ENCODE assay signal across 16 cellular contexts in genomic region chr2:69628325-69629038, GRCh38. TPM values are rescaled to one million over a fixed set of nuclear protein-coding genes. Genes with fewer than 3 reads are reported as not detected.
DNase-seq lines count a peak whose midpoint lies in the region; ATAC-seq and TF ChIP-seq lines count a peak whose summit lies in the region.
"Had no signal": no experiment of that assay in that cellular context is flagged by ENCODE, and none has a peak within 500 bp of the region (broad histone marks: within the 10 kb centered on the region; RNA-seq: fewer than 3 reads in every experiment).

No MANE protein-coding gene starts in this region.

- no peaks in the 10 kb centered on the region for H4K20me1 ChIP-seq in neural progenitor cell (ENCODE audit: low read depth)

- H3K4me1 ChIP-seq in upper lobe of right lung (peaks cover 32% of the 10 kb centered on the region), neural progenitor cell (peaks cover 9% of the 10 kb centered on the region), mucosa of descending colon (ENCODE audit: low read depth) (peaks cover 14% of the 10 kb centered on the region)

- no peak overlapping the region for H3K27ac Mint-ChIP-seq in activated naive CD4-positive, alpha-beta T cell treated with anti-CD3 and anti-CD28 coated beads, Interleukin-2, amount 50 U/mL, for 72 hours
- no peak overlapping the region for H3K27ac Mint-ChIP-seq in dendritic cell treated with granulocyte-macrophage colony-stimulating factor and Interleukin-4, amounts not matched to agents 40 ng/mL and 50 ng/mL, for 4 days
- H3K27ac Mint-ChIP-seq in MCF 10A (ENCODE audit: low read depth, unreplicated experiment) (no peak overlapping the region), neural progenitor cell (no peak overlapping the region)
- H3K27ac Mint-ChIP-seq: mesothelial cell of epicardium had no signal

- H3K36me3 ChIP-seq in upper lobe of right lung (no peaks in the 10 kb centered on the region), neural progenitor cell (no peaks in the 10 kb centered on the region), mucosa of descending colon (ENCODE audit: low read depth) (no peaks in the 10 kb centered on the region)
- H3K36me3 ChIP-seq: adrenal gland, Peyer's patch, thoracic aorta had no signal

- H3K4me1 Mint-ChIP-seq in dendritic cell treated with granulocyte-macrophage colony-stimulating factor and Interleukin-4, amounts not matched to agents 40 ng/mL and 50 ng/mL, for 4 days (ENCODE audit: low read depth): peaks cover 29% of the 10 kb centered on the region
- H3K4me1 Mint-ChIP-seq in MCF 10A (ENCODE audit: insufficient read depth, unreplicated experiment) (no peaks in the 10 kb centered on the region), neural progenitor cell (no peaks in the 10 kb centered on the region)
- H3K4me1 Mint-ChIP-seq: mesothelial cell of epicardium had no signal

- DNase-seq in activated naive CD4-positive, alpha-beta T cell treated with anti-CD3 and anti-CD28 coated beads, Interleukin-2, amount 50 U/mL, for 72 hours (ENCODE audit: low spot score in 2 of 2): no peak
- no peak for DNase-seq in activated naive CD4-positive, alpha-beta T cell treated with Interleukin-2 at 50 U/mL for 16 hours
- DNase-seq in OCI-M1 (lab: John Stamatoyannopoulos, UW): peak; percentile 65
- no peak for DNase-seq in upper lobe of right lung
- DNase-seq in MCF 10A (ENCODE audit: unreplicated experiment): no peak
- no peak for DNase-seq in neural progenitor cell (ENCODE audit: low spot score)
- no peak for DNase-seq in mucosa of descending colon
- DNase-seq: adrenal gland; NCI-H1105 treated with DMSO at 0.1 percent for 48 hours; NCI-H345; Peyer's patch; stimulated activated CD4-positive, alpha-beta T cell treated with anti-CD3 and anti-CD28 coated beads, Interleukin-12 subunit alpha, Interleukin-12 subunit beta, amount 100 ng/mL, for 4 hours had no signal

- CTCF ChIA-PET in MCF 10A (lab: Yijun Ruan, JAX): interaction anchor here (0.6 to 0.7 kb wide), 2 partner anchors 44 to 62 kb away, joined by 3 read pairs; no protein-coding TSS in a partner anchor

- H3K9me3 Mint-ChIP-seq in activated naive CD4-positive, alpha-beta T cell treated with anti-CD3 and anti-CD28 coated beads, Interleukin-2, amount 50 U/mL, for 72 hours: no peaks in the 10 kb centered on the region
- H3K9me3 Mint-ChIP-seq in dendritic cell treated with granulocyte-macrophage colony-stimulating factor and Interleukin-4, amounts not matched to agents 40 ng/mL and 50 ng/mL, for 4 days: no peaks in the 10 kb centered on the region
- no peaks in the 10 kb centered on the region for H3K9me3 Mint-ChIP-seq in MCF 10A (ENCODE audit: unreplicated experiment)
- H3K9me3 Mint-ChIP-seq in neural progenitor cell: no peaks in the 10 kb centered on the region
- H3K9me3 Mint-ChIP-seq: mesothelial cell of epicardium had no signal

- H3K27ac ChIP-seq in upper lobe of right lung: no peak overlapping the region
- H3K27ac ChIP-seq in neural progenitor cell: no peak overlapping the region
- H3K27ac ChIP-seq: epithelial cell of prostate, thoracic aorta had no signal

- ATAC-seq in activated naive CD4-positive, alpha-beta T cell treated with anti-CD3 and anti-CD28 coated beads, Interleukin-2, amount 50 U/mL, for 72 hours: peak; percentile 74 to 76
- ATAC-seq in upper lobe of right lung (peak; percentile 67), mucosa of descending colon (no peak)

- no peaks in the 10 kb centered on the region for H3K27me3 ChIP-seq in upper lobe of right lung
- H3K27me3 ChIP-seq in neural progenitor cell: no peaks in the 10 kb centered on the region
- H3K27me3 ChIP-seq: adrenal gland, Peyer's patch had no signal

- H3K4me3 ChIP-seq in upper lobe of right lung (no peak overlapping the region), neural progenitor cell (no peak overlapping the region), mucosa of descending colon (no peak overlapping the region)
- H3K4me3 ChIP-seq: adrenal gland, Peyer's patch, thoracic aorta had no signal

- POLR2A ChIA-PET in MCF 10A (lab: Yijun Ruan, JAX): no interaction called here

- H3K79me2 ChIP-seq in neural progenitor cell (ENCODE audit: low read depth): peaks cover 39% of the 10 kb centered on the region

- H3K36me3 Mint-ChIP-seq in activated naive CD4-positive, alpha-beta T cell treated with anti-CD3 and anti-CD28 coated beads, Interleukin-2, amount 50 U/mL, for 72 hours: peaks cover under 1% of the 10 kb centered on the region in 2 donors
- peaks cover under 1% of the 10 kb centered on the region for H3K36me3 Mint-ChIP-seq in dendritic cell treated with granulocyte-macrophage colony-stimulating factor and Interleukin-4, amounts not matched to agents 40 ng/mL and 50 ng/mL, for 4 days (ENCODE audit: low read depth)
- H3K36me3 Mint-ChIP-seq in MCF 10A (ENCODE audit: insufficient read depth, unreplicated experiment) (no peaks in the 10 kb centered on the region), neural progenitor cell (no peaks in the 10 kb centered on the region)
- H3K36me3 Mint-ChIP-seq: mesothelial cell of epicardium had no signal

- no peaks in the 10 kb centered on the region for H3F3A ChIP-seq in neural progenitor cell (ENCODE audit: low read depth)

- no peak for TF ChIP-seq CTCF in upper lobe of right lung (IDR thresholded peaks at IDR 0.05)
- TF ChIP-seq CTCF in MCF 10A (IDR thresholded peaks at IDR 0.05; ENCODE audit: unreplicated experiment): no peak
- TF ChIP-seq CTCF in neural progenitor cell (IDR thresholded peaks at IDR 0.05): no peak
- no peak for TF ChIP-seq CTCF in mucosa of descending colon (IDR thresholded peaks at IDR 0.05)

- no peaks in the 10 kb centered on the region for H3K27me3 Mint-ChIP-seq in dendritic cell treated with granulocyte-macrophage colony-stimulating factor and Interleukin-4, amounts not matched to agents 40 ng/mL and 50 ng/mL, for 4 days
- H3K27me3 Mint-ChIP-seq in MCF 10A (ENCODE audit: insufficient read depth, unreplicated experiment): no peaks in the 10 kb centered on the region
- no peaks in the 10 kb centered on the region for H3K27me3 Mint-ChIP-seq in neural progenitor cell (ENCODE audit: insufficient read depth, low read depth)

- H3K9ac ChIP-seq in neural progenitor cell: no peak overlapping the region

- H3K4me3 Mint-ChIP-seq in dendritic cell treated with granulocyte-macrophage colony-stimulating factor and Interleukin-4, amounts not matched to agents 40 ng/mL and 50 ng/mL, for 4 days: peak overlapping the region; percentile 7
- H3K4me3 Mint-ChIP-seq in MCF 10A (ENCODE audit: unreplicated experiment) (no peak overlapping the region), neural progenitor cell (no peak overlapping the region)
- H3K4me3 Mint-ChIP-seq: mesothelial cell of epicardium had no signal

- intact Hi-C loops in dendritic cell treated with granulocyte-macrophage colony-stimulating factor and Interleukin-4, amounts not matched to agents 40 ng/mL and 50 ng/mL, for 4 days (cut with micrococcal nuclease): no loop called here
- intact Hi-C loops in upper lobe of right lung (cut with DNase I) (no loop called here), MCF 10A (cut with micrococcal nuclease) (no loop called here), mucosa of descending colon (cut with DNase I, micrococcal nuclease) (no loop called here)

- H2AFZ ChIP-seq in neural progenitor cell (replicated peaks): no peak overlapping the region

- no peaks in the 10 kb centered on the region for H3K9me3 ChIP-seq in upper lobe of right lung
- no peaks in the 10 kb centered on the region for H3K9me3 ChIP-seq in neural progenitor cell (ENCODE audit: low read depth)
- no peaks in the 10 kb centered on the region for H3K9me3 ChIP-seq in mucosa of descending colon
- H3K9me3 ChIP-seq: adrenal gland, Peyer's patch, thoracic aorta had no signal

- no TSS peak for BruUV-seq in MCF 10A (replicated peaks; lab: Mats Ljungman, UMichigan)

- H3K4me2 ChIP-seq in neural progenitor cell: no peak overlapping the region

RNA-seq across cellular contexts. Expression of gene AAK1, which starts 15.1 kb away (rescaled TPM):
- total RNA-seq in activated naive CD4-positive, alpha-beta T cell treated with anti-CD3 and anti-CD28 coated beads, Interleukin-2, amount 50 U/mL, for 72 hours: 100 to 1,000 TPM; 129 to 137 TPM
- total RNA-seq in upper lobe of right lung (72.6 TPM), MCF 10A (2022) (75.8 and 108 TPM in 2 replicates), neural progenitor cell (ENCODE audit: low replicate concordance) (11.8 and 20.8 TPM in 2 replicates), mucosa of descending colon (10 to 100 TPM; 62.4 to 68.4 (median 66.2) TPM)
